In genomic region chr13:48339198-48339597, GRCh38 we compare ENCODE assay signal across 2 cellular contexts. TPM values are rescaled to one million over a fixed set of nuclear protein-coding genes. Genes with fewer than 3 reads are reported as not detected.
DNase-seq lines count a peak whose midpoint lies in the region; ATAC-seq, FAIRE-seq and TF ChIP-seq lines count a peak whose summit lies in the region.
"Not testable (repeated sequence)": the region's sequence is repeated elsewhere in the genome, so short reads cannot be mapped to it uniquely, and the experiment has no call there.

No MANE protein-coding gene starts in this region.

- ATAC-seq in right cardiac atrium = not testable (repeated sequence)

- not testable (repeated sequence) for H3K27ac ChIP-seq in right cardiac atrium (ENCODE audit: low read length); kidney (ENCODE audit: low read depth in 2 of 2, low read length in 2 of 2)

- not testable (repeated sequence) for H3K9ac ChIP-seq in kidney (ENCODE audit: low read length in 2 of 2)

- H3K27me3 ChIP-seq in right cardiac atrium (ENCODE audit: control insufficient read depth, insufficient read depth) = not testable (repeated sequence)

- not testable (repeated sequence) for H3K36me3 ChIP-seq in kidney (ENCODE audit: control insufficient read depth in 1 of 2, insufficient read depth in 2 of 2, low read length in 2 of 2)

- not testable (repeated sequence) for H3K9me3 ChIP-seq in right cardiac atrium (ENCODE audit: control insufficient read depth, low read length); kidney (ENCODE audit: control insufficient read depth in 1 of 2, low read length in 2 of 2)

- not testable (repeated sequence) for FAIRE-seq in kidney (lab: Jason Lieb, UNC)

- WGBS in right cardiac atrium = 97% methylated on average over 11 of the region's 11 CpGs

- not testable (repeated sequence) for H3K4me1 ChIP-seq in right cardiac atrium (ENCODE audit: control insufficient read depth, insufficient read depth, low read length); kidney (ENCODE audit: control insufficient read depth in 1 of 2, insufficient read depth in 1 of 2, low read depth in 1 of 2, low read length in 2 of 2)

- H3K4me3 ChIP-seq in right cardiac atrium (ENCODE audit: low read length); kidney (ENCODE audit: low read length in 2 of 2): not testable (repeated sequence)

- intact Hi-C loops in right cardiac atrium (cut with DNase I) = loop anchor here in 1 of 4 donors (10.0 kb wide), 1 partner anchor 246 kb away; no protein-coding TSS in a partner anchor
- intact Hi-C loops in kidney (cut with DNase I) = not testable (repeated sequence)

- DNase-seq in right cardiac atrium (peak in 2 of 3 donors; percentile 17 to 26), kidney (peak; percentile 48)

- not testable (repeated sequence) for TF ChIP-seq CTCF in kidney (IDR thresholded peaks at IDR 0.05; ENCODE audit: borderline replicate concordance, extremely low read depth, insufficient read depth)

RNA-seq across cellular contexts. Expression of gene RB1, which starts 35.6 kb away (rescaled TPM):
- 10 to 100 TPM; 21.8 to 29.0 (median 27.3) TPM for total RNA-seq in right cardiac atrium
- 12.3 TPM for polyA plus RNA-seq in right cardiac atrium
- 46.5 TPM for total RNA-seq in kidney
- polyA plus RNA-seq in kidney (ENCODE audit: insufficient read depth, low read depth, low replicate concordance) = 12.3 TPM
